ENCODE assay signal across 15 cellular contexts in genomic region chrX:40058719-40059118, GRCh38. TPM values are rescaled to one million over a fixed set of nuclear protein-coding genes. Genes with fewer than 3 reads are reported as not detected.
DNase-seq lines count a peak whose midpoint lies in the region; ATAC-seq and TF ChIP-seq lines count a peak whose summit lies in the region.
"Had no signal": no experiment of that assay in that cellular context is flagged by ENCODE, and none has a peak within 500 bp of the region (broad histone marks: within the 10 kb centered on the region; RNA-seq: fewer than 3 reads in every experiment).

No MANE protein-coding gene starts in this region.

- H3K4me1 ChIP-seq in transverse colon = no peaks in the 10 kb centered on the region
- H3K4me1 ChIP-seq: tibial artery had no signal

- H3K27me3 ChIP-seq in transverse colon = no peaks in the 10 kb centered on the region
- H3K27me3 ChIP-seq: tibial artery had no signal

- peaks cover 0 to 12% (median 0%) of the 10 kb centered on the region in 4 donors for H3K36me3 ChIP-seq in transverse colon

- in situ Hi-C loops in transverse colon (cut with MboI; ENCODE audit: low pct_ligation_motif_present in 1 of 4, low pct_unique_long_range_greater_than_20kb in 1 of 4, low sequenced_read_pairs in 3 of 4) = no loop called here

- no peak for TF ChIP-seq POLR2A in transverse colon (IDR thresholded peaks at IDR 0.05)

- H3K9me3 ChIP-seq in transverse colon = no peaks in the 10 kb centered on the region
- H3K9me3 ChIP-seq: tibial artery had no signal

- TF ChIP-seq CTCF in transverse colon (IDR thresholded peaks at IDR 0.05) = no peak

- WGBS in transverse colon (ENCODE audit: low coverage in 1 of 2), 2 donors = 65% methylated on average over 6 of the region's 11 CpGs; no CpG with 5 or more reads in 1 of the 2 donors

- intact Hi-C loops in left colon (cut with DNase I, micrococcal nuclease) (no loop called here), transverse colon (cut with DNase I; ENCODE audit: low total_unique reads) (no loop called here)

- DNase-seq in NCI-H2081 (lab: John Stamatoyannopoulos, UW) (peak; percentile 16 to 63), NCI-H2081 treated with DMSO at 0.1 percent for 48 hours (lab: John Stamatoyannopoulos, UW) (no peak), NCI-H510A treated with DMSO at 0.1 percent for 48 hours (lab: John Stamatoyannopoulos, UW) (peak; percentile 87), left colon (peak; percentile 63 to 64), transverse colon (peak; percentile 48)
- no peak for DNase-seq in activated CD8-positive, alpha-beta memory T cell treated with anti-CD3 and anti-CD28 coated beads, Interleukin-2, amount 50 U/mL, for 4 hours
- DNase-seq: 8988T; activated CD4-positive, alpha-beta T cell treated with anti-CD3 and anti-CD28 coated beads for 1 hour; activated T-cell treated with anti-CD3 and anti-CD28 coated beads, Interleukin-2, amount 50 U/mL, for 1 hour; CD4-positive, CD25-positive, alpha-beta regulatory T cell; Kasumi-1; NCI-H226; tibial artery had no signal

- H3K27ac ChIP-seq in transverse colon = peak overlapping the region in 1 of 4 donors; percentile 22
- H3K27ac ChIP-seq: tibial artery had no signal

- TF ChIP-seq EP300 in transverse colon (IDR thresholded peaks at IDR 0.05; ENCODE audit: low read depth) = no peak

- ATAC-seq in left colon = peak; percentile 94
- no peak for ATAC-seq in GM21381 (IDR thresholded peaks at IDR 0.05; ENCODE audit: unreplicated experiment)
- no peak for ATAC-seq in HG02938 (IDR thresholded peaks at IDR 0.05; ENCODE audit: unreplicated experiment)

- no peak overlapping the region for H3K4me3 ChIP-seq in transverse colon
- H3K4me3 ChIP-seq: tibial artery had no signal

RNA-seq across cellular contexts. Expression of gene BCOR, which starts 39.0 kb away (rescaled TPM):
- total RNA-seq in left colon = 10 to 100 TPM; 19.0 to 24.4 TPM
- total RNA-seq in transverse colon = 10 to 100 TPM; 17.9 to 27.8 (median 20.4) TPM

Comparison
In these comparisons a context has a peak if more than half of its experiments do, and no peak if none do; other contexts are left out.
1. DNase-seq: peak in NCI-H2081 (2 of 2), NCI-H510A treated with DMSO at 0.1 percent for 48 hours (single experiment), left colon (2 of 2) and transverse colon (single experiment); none in NCI-H2081 treated with DMSO at 0.1 percent for 48 hours (single experiment) and activated CD8-positive, alpha-beta memory T cell treated with anti-CD3 and anti-CD28 coated beads, Interleukin-2, amount 50 U/mL, for 4 hours (single experiment).